ENCODE assay signal across 8 cellular contexts in the genomic region with DNA sequence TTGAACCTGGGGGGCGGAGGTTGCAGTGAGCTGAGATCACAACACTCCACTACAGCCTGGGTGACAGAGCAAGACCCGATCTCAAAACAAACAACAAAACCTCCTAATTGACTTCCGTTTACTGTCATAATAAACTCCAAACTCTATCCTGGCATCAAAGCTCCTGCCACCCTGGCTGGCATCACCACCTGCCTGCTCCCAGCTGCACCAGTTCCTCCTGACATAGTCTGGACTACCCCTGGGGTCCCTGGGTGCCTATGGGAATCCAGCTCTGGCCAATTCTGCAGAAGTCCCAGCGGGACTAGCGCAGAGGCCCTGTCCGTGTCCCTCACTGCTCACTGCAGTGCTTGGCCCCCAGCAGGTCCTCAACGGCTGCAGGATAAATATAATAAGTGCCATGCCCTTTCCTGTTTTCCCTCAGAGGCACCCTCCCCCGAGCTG. TPM values are rescaled to one million over a fixed set of nuclear protein-coding genes. Genes with fewer than 3 reads are reported as not detected.
DNase-seq lines count a peak whose midpoint lies in the region; ATAC-seq and TF ChIP-seq lines count a peak whose summit lies in the region.

No MANE protein-coding gene starts in this region.

- no peaks in the 10 kb centered on the region for H3K27me3 ChIP-seq in HUES48 (ENCODE audit: control insufficient read depth, insufficient read depth, low read length)

- DNase-seq in CD14-positive monocyte (ENCODE audit: low spot score) = no peak
- peak in 1 of 61 donors; percentile 35 for DNase-seq in caudate nucleus (lab: John Stamatoyannopoulos, UW)
- no peak for DNase-seq in natural killer cell
- DNase-seq in GOT3 (lab: John Stamatoyannopoulos, UW) = no peak
- no peak for DNase-seq in DMS114 treated with DMSO at 0.1 percent for 48 hours (lab: John Stamatoyannopoulos, UW; ENCODE audit: unreplicated experiment)
- no peak for DNase-seq in T-helper 9 cell
- no peak for DNase-seq in SW 1271 (lab: John Stamatoyannopoulos, UW)

- H3K9ac ChIP-seq in HUES48 (ENCODE audit: low read depth, low read length) = peak overlapping the region; percentile 61

- H3K27ac Mint-ChIP-seq in CD14-positive monocyte (peak overlapping the region in 1 of 7 donors; percentile 5), natural killer cell (peak overlapping the region in 1 of 2 donors; percentile 73)

- no peak for TF ChIP-seq CTCF in CD14-positive monocyte (IDR thresholded peaks at IDR 0.05)
- no peak for TF ChIP-seq CTCF in natural killer cell (IDR thresholded peaks at IDR 0.05)

- peaks cover 7% of the 10 kb centered on the region for H3K4me1 ChIP-seq in HUES48 (ENCODE audit: control insufficient read depth, insufficient read depth, low read length)

- peak overlapping the region; percentile 93 for H3K4me3 ChIP-seq in HUES48 (ENCODE audit: low read depth, low read length)

- H3K9me3 Mint-ChIP-seq in CD14-positive monocyte = no peaks in the 10 kb centered on the region
- no peaks in the 10 kb centered on the region for H3K9me3 Mint-ChIP-seq in natural killer cell

- peak overlapping the region; percentile 47 for H3K27ac ChIP-seq in HUES48 (ENCODE audit: low read depth, low read length)
- peak overlapping the region; percentile 19 for H3K27ac ChIP-seq in caudate nucleus (ENCODE audit: low read depth, low read length)

- peaks cover 24% of the 10 kb centered on the region for H3K36me3 ChIP-seq in HUES48 (ENCODE audit: control insufficient read depth, insufficient read depth, low read length)

- H3K27me3 Mint-ChIP-seq in CD14-positive monocyte (ENCODE audit: low read depth in 3 of 3) (peaks cover 0 to 2% (median 0%) of the 10 kb centered on the region in 3 donors), natural killer cell (ENCODE audit: low read depth in 2 of 2) (no peaks in the 10 kb centered on the region)

- peak overlapping the region; percentile 90 to 93 for H3K4me3 Mint-ChIP-seq in CD14-positive monocyte
- H3K4me3 Mint-ChIP-seq in natural killer cell = peak overlapping the region; percentile 91

- H3K4me1 Mint-ChIP-seq in CD14-positive monocyte = peaks cover 27% of the 10 kb centered on the region
- H3K4me1 Mint-ChIP-seq in natural killer cell = peaks cover 14 to 26% of the 10 kb centered on the region in 2 donors

- intact Hi-C loops in CD14-positive monocyte (cut with micrococcal nuclease) (loop anchor here (5.0 kb wide), 4 partner anchors 40 to 265 kb away; a partner anchor contains a TSS), natural killer cell (cut with micrococcal nuclease) (loop anchor here (1.0 kb wide), 2 partner anchors 24 to 108 kb away; a partner anchor contains a TSS)

- no peaks in the 10 kb centered on the region for H3K9me3 ChIP-seq in HUES48 (ENCODE audit: control insufficient read depth, insufficient read depth, low read length)

- ATAC-seq in natural killer cell = no peak

- peaks cover 23 to 24% of the 10 kb centered on the region in 2 donors for H3K36me3 Mint-ChIP-seq in CD14-positive monocyte
- H3K36me3 Mint-ChIP-seq in natural killer cell = no peaks in the 10 kb centered on the region

RNA-seq across cellular contexts. Expression of a gene that starts 0.7 kb away (rescaled TPM):
- polyA plus RNA-seq in CD14-positive monocyte = 10 to 100 TPM in 1 of 2 donors, 1 to 10 TPM in 1; 9.2 to 22.4 TPM
- 10 to 100 TPM in 1 of 3 donors, 1 to 10 TPM in 2; 8.7 to 12.9 (median 9.7) TPM for total RNA-seq in natural killer cell

RNA-seq across cellular contexts. Expression of a gene that starts 0.9 kb away (rescaled TPM):
- 10 to 100 TPM; 11.7 to 20.8 TPM for polyA plus RNA-seq in CD14-positive monocyte
- total RNA-seq in natural killer cell = 100 to 1,000 TPM; 135 to 197 (median 161) TPM

RNA-seq across cellular contexts. Expression of a gene that starts 20.2 kb away (rescaled TPM):
- under 1 TPM; 0.66 to 0.78 TPM for polyA plus RNA-seq in CD14-positive monocyte
- total RNA-seq in natural killer cell = 1 to 10 TPM; 4.3 to 7.1 (median 5.6) TPM

RNA-seq across cellular contexts. Expression of a gene that starts 27.3 kb away (rescaled TPM):
- not detected for polyA plus RNA-seq in CD14-positive monocyte
- under 1 TPM in 1 of 3 donors, not detected in 2; 0.80 TPM for total RNA-seq in natural killer cell

RNA-seq across cellular contexts. Expression of a gene that starts 37.3 kb away (rescaled TPM):
- 1 to 10 TPM; 1.4 to 1.5 TPM for polyA plus RNA-seq in CD14-positive monocyte
- 10 to 100 TPM; 56.1 to 71.6 (median 58.2) TPM for total RNA-seq in natural killer cell
